ENCODE assay signal across 13 cellular contexts in genomic region chr10:107425844-107426553, GRCh38.
DNase-seq lines count a peak whose midpoint lies in the region; ATAC-seq and TF ChIP-seq lines count a peak whose summit lies in the region.
"Had no signal": no experiment of that assay in that cellular context is flagged by ENCODE, and none has a peak within 500 bp of the region (broad histone marks: within the 10 kb centered on the region; RNA-seq: fewer than 3 reads in every experiment).

No MANE protein-coding gene starts in this region.

- H3K4me2 ChIP-seq in Loucy (ENCODE audit: low read depth, low read length, poor library complexity, severe bottlenecking): no peak overlapping the region

- peaks cover 0 to 1% (median 0%) of the 10 kb centered on the region in 3 donors for H3K36me3 Mint-ChIP-seq in CD8-positive, alpha-beta memory T cell
- H3K36me3 Mint-ChIP-seq in HFFc6 (ENCODE audit: low read depth): 0 out of 2 replicates have a peak, but pooled peaks cover 4% of the 10 kb centered on the region
- H3K36me3 Mint-ChIP-seq: activated naive CD8-positive, alpha-beta T cell treated with anti-CD3 and anti-CD28 coated beads, Interleukin-2, amount 10 ng/mL, durations not matched to agents 7 days and 5 days had no signal

- H3K9me3 ChIP-seq in Loucy (ENCODE audit: insufficient read depth, low read depth, low read length) (no peaks in the 10 kb centered on the region), muscle layer of duodenum (ENCODE audit: control insufficient read depth in 1 of 2, low read length in 2 of 2) (no peaks in the 10 kb centered on the region)
- no peaks in the 10 kb centered on the region for H3K9me3 ChIP-seq in CD8-positive, alpha-beta memory T cell (ENCODE audit: low read length)
- H3K9me3 ChIP-seq: stomach had no signal

- H3K79me2 ChIP-seq in Loucy (ENCODE audit: insufficient read depth, low read length): no peaks in the 10 kb centered on the region

- no peaks in the 10 kb centered on the region for H3F3A ChIP-seq in Loucy (ENCODE audit: low read depth)

- no peak overlapping the region for H3K4me3 ChIP-seq in Loucy (ENCODE audit: low read length, poor library complexity, severe bottlenecking)
- peak overlapping the region in 1 of 2 donors; percentile 49 for H3K4me3 ChIP-seq in muscle layer of duodenum (ENCODE audit: low read depth in 1 of 2, low read length in 2 of 2)
- no peak overlapping the region for H3K4me3 ChIP-seq in CD8-positive, alpha-beta memory T cell (ENCODE audit: low read length)
- H3K4me3 ChIP-seq: stomach had no signal

- H3K27me3 Mint-ChIP-seq in CD8-positive, alpha-beta memory T cell: no peaks in the 10 kb centered on the region
- no peaks in the 10 kb centered on the region for H3K27me3 Mint-ChIP-seq in HFFc6 (ENCODE audit: insufficient read depth)
- H3K27me3 Mint-ChIP-seq: activated naive CD8-positive, alpha-beta T cell treated with anti-CD3 and anti-CD28 coated beads, Interleukin-2, amount 10 ng/mL, durations not matched to agents 7 days and 5 days had no signal

- H3K36me3 ChIP-seq in Loucy (ENCODE audit: insufficient read depth, low read length) (no peaks in the 10 kb centered on the region), muscle layer of duodenum (ENCODE audit: control insufficient read depth in 1 of 2, insufficient read depth in 2 of 2, low read length in 2 of 2) (no peaks in the 10 kb centered on the region)
- no peaks in the 10 kb centered on the region for H3K36me3 ChIP-seq in CD8-positive, alpha-beta memory T cell (ENCODE audit: insufficient read depth, low read length)
- H3K36me3 ChIP-seq: spleen, stomach had no signal

- peak overlapping the region; percentile 28; the same call in 1 of the 2 replicates for H2AFZ ChIP-seq in Loucy (ENCODE audit: low read length)

- peak overlapping the region; percentile 29 for H3K27ac ChIP-seq in muscle layer of duodenum (ENCODE audit: low read length)
- H3K27ac ChIP-seq in CD8-positive, alpha-beta memory T cell (ENCODE audit: low read depth, low read length): no peak overlapping the region
- H3K27ac ChIP-seq: spleen, stomach had no signal

- no peaks in the 10 kb centered on the region for H4K20me1 ChIP-seq in Loucy (ENCODE audit: insufficient read depth, low read length, poor library complexity, severe bottlenecking)

- H3K9ac ChIP-seq in Loucy (ENCODE audit: low read depth, low read length, poor library complexity, severe bottlenecking): no peak overlapping the region

- no peak for DNase-seq in dedifferentiated amniotic fluid mesenchymal stem cell (ENCODE audit: extremely low spot score)
- DNase-seq in HuH-7.5 (ENCODE audit: low spot score): no peak
- no peak for DNase-seq in CD8-positive, alpha-beta memory T cell
- no peak for DNase-seq in HFFc6
- DNase-seq: activated naive CD8-positive, alpha-beta T cell treated with anti-CD3 and anti-CD28 coated beads, Interleukin-2, amount 10 ng/mL, durations not matched to agents 7 days and 5 days; DMS153; erythroblast; spleen; stomach had no signal

- CTCF ChIA-PET in CD8-positive, alpha-beta memory T cell (lab: Charles Lee): no interaction called here

- ATAC-seq in GM18519 (IDR thresholded peaks at IDR 0.05; ENCODE audit: low FRiP score, unreplicated experiment): peak; percentile 66
- ATAC-seq in GM21717 (IDR thresholded peaks at IDR 0.05; ENCODE audit: unreplicated experiment): peak; percentile 81

- H3K4me1 Mint-ChIP-seq in CD8-positive, alpha-beta memory T cell: no peaks in the 10 kb centered on the region
- no peaks in the 10 kb centered on the region for H3K4me1 Mint-ChIP-seq in HFFc6 (ENCODE audit: low read depth)
- H3K4me1 Mint-ChIP-seq: activated naive CD8-positive, alpha-beta T cell treated with anti-CD3 and anti-CD28 coated beads, Interleukin-2, amount 10 ng/mL, durations not matched to agents 7 days and 5 days had no signal

- no peaks in the 10 kb centered on the region for H3K9me2 ChIP-seq in Loucy (replicated peaks; ENCODE audit: low read depth, low read length)

- POLR2A ChIA-PET in CD8-positive, alpha-beta memory T cell (lab: Charles Lee): no interaction called here

- peaks cover 7 to 22% (median 12%) of the 10 kb centered on the region in 5 donors for H3K9me3 Mint-ChIP-seq in CD8-positive, alpha-beta memory T cell
- H3K9me3 Mint-ChIP-seq in HFFc6: peaks cover 52% of the 10 kb centered on the region
- H3K9me3 Mint-ChIP-seq: activated naive CD8-positive, alpha-beta T cell treated with anti-CD3 and anti-CD28 coated beads, Interleukin-2, amount 10 ng/mL, durations not matched to agents 7 days and 5 days had no signal

- TF ChIP-seq CTCF in Loucy (conservative IDR thresholded peaks at IDR 0.05; ENCODE audit: low read length): no peak
- TF ChIP-seq CTCF in HFFc6 (IDR thresholded peaks at IDR 0.05): no peak

- H3K27ac Mint-ChIP-seq in CD8-positive, alpha-beta memory T cell: no peak overlapping the region
- H3K27ac Mint-ChIP-seq in HFFc6: no peak overlapping the region
- H3K27ac Mint-ChIP-seq: activated naive CD8-positive, alpha-beta T cell treated with anti-CD3 and anti-CD28 coated beads, Interleukin-2, amount 10 ng/mL, durations not matched to agents 7 days and 5 days had no signal

- H3K27me3 ChIP-seq in Loucy (ENCODE audit: insufficient read depth, low read length, poor library complexity, severe bottlenecking) (no peaks in the 10 kb centered on the region), muscle layer of duodenum (ENCODE audit: low read depth, low read length) (no peaks in the 10 kb centered on the region)
- H3K27me3 ChIP-seq in CD8-positive, alpha-beta memory T cell (ENCODE audit: insufficient read depth, low read length, poor library complexity, severe bottlenecking): no peaks in the 10 kb centered on the region
- H3K27me3 ChIP-seq: spleen, stomach had no signal

- no peak overlapping the region for H3K4me3 Mint-ChIP-seq in CD8-positive, alpha-beta memory T cell
- H3K4me3 Mint-ChIP-seq in HFFc6: no peak overlapping the region
- H3K4me3 Mint-ChIP-seq: activated naive CD8-positive, alpha-beta T cell treated with anti-CD3 and anti-CD28 coated beads, Interleukin-2, amount 10 ng/mL, durations not matched to agents 7 days and 5 days had no signal

- H3K4me1 ChIP-seq in Loucy (ENCODE audit: insufficient read depth, low read length, poor library complexity, severe bottlenecking) (no peaks in the 10 kb centered on the region), muscle layer of duodenum (ENCODE audit: control insufficient read depth in 1 of 2, insufficient read depth in 2 of 2, low read length in 2 of 2) (no peaks in the 10 kb centered on the region)
- no peaks in the 10 kb centered on the region for H3K4me1 ChIP-seq in CD8-positive, alpha-beta memory T cell (ENCODE audit: insufficient read depth, low read length)
- H3K4me1 ChIP-seq: stomach had no signal
